16 cellular contexts compared by ENCODE assay signal in genomic region chr3:7766530-7766929, GRCh38.
DNase-seq lines count a peak whose midpoint lies in the region; ATAC-seq and TF ChIP-seq lines count a peak whose summit lies in the region.
"Had no signal": no experiment of that assay in that cellular context is flagged by ENCODE, and none has a peak within 500 bp of the region (broad histone marks: within the 10 kb centered on the region; RNA-seq: fewer than 3 reads in every experiment).

No MANE protein-coding gene starts in this region.

- no peaks in the 10 kb centered on the region for H3K4me1 ChIP-seq in left lung

- TF ChIP-seq POLR2A in NB4 (IDR thresholded peaks at IDR 0.05; ENCODE audit: extremely low read depth, insufficient read length), result no peak

- peak; percentile 41 for ATAC-seq in left lung

- peaks cover 0 to 2% of the 10 kb centered on the region in 2 donors for H3K9me3 ChIP-seq in left lung

- DNase-seq in SIG-M5 treated with dmso at 0.1 percent for 504 hours (lab: John Stamatoyannopoulos, UW; ENCODE audit: unreplicated experiment) (peak; percentile 4), SIG-M5 (lab: John Stamatoyannopoulos, UW) (no peak), NB4 (ENCODE audit: low read depth) (peak; percentile 6), OCI-M1 (lab: John Stamatoyannopoulos, UW) (peak; percentile 22), left lung (no peak), AG20443 (ENCODE audit: low spot score) (no peak), NCI-H524 treated with DMSO at 0.1 percent for 48 hours (lab: John Stamatoyannopoulos, UW) (no peak), AML-193 (lab: John Stamatoyannopoulos, UW) (no peak)
- DNase-seq: 8988T; CD4-positive, alpha-beta memory T cell; DMS153; DMS79; GDM1; GOT3; H9 had no signal

- H3K27ac ChIP-seq in left lung, result no peak overlapping the region
- H3K27ac ChIP-seq: C4-2B had no signal

- H3K36me3 ChIP-seq in left lung, result no peaks in the 10 kb centered on the region

- TF ChIP-seq CTCF in NB4 (IDR thresholded peaks at IDR 0.05; ENCODE audit: low read depth, low read length), result no peak
- no peak for TF ChIP-seq CTCF in left lung (IDR thresholded peaks at IDR 0.05)

- intact Hi-C loops in left lung (cut with DNase I), result no loop called here

- no peaks in the 10 kb centered on the region for H3K27me3 ChIP-seq in left lung

- H3K4me3 ChIP-seq in NB4 (ENCODE audit: low read depth, low read length) (no peak overlapping the region), left lung (no peak overlapping the region)

Comparison
In these comparisons a context has a peak if more than half of its experiments do, and no peak if none do; other contexts are left out.
1. DNase-seq: peak in SIG-M5 treated with dmso at 0.1 percent for 504 hours (single experiment), NB4 (single experiment) and OCI-M1 (single experiment); none in SIG-M5 (single experiment), left lung (0 of 2), AG20443 (single experiment), NCI-H524 treated with DMSO at 0.1 percent for 48 hours (single experiment) and AML-193 (0 of 2).